ENCODE assay signal across 9 cellular contexts in the genomic region with DNA sequence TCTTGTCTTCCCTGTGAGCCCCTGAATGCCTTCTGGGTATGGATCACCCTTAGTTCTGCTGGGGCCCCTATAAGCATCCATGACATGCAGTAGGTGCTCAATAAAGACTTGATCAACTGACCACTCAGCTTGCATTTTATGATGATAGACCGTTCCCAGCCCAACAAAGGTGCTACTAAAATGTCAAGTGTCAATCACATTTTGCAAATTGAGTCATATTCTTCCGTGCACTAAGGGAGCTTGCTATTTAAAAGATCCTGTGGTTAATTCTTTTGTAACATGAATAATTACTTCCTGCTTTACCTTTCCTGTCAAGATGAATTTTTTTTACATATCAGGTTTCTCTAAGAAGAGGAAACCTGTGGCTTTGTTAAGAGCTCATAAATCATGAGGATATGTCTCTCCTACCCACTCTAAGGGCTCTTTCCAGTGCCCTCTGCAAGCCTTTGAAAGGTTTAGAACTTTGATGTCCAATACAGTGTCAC. TPM values are rescaled to one million over a fixed set of nuclear protein-coding genes. Genes with fewer than 3 reads are reported as not detected.
DNase-seq lines count a peak whose midpoint lies in the region; ATAC-seq and TF ChIP-seq lines count a peak whose summit lies in the region.
"Had no signal": no experiment of that assay in that cellular context is flagged by ENCODE, and none has a peak within 500 bp of the region (broad histone marks: within the 10 kb centered on the region; RNA-seq: fewer than 3 reads in every experiment).

No MANE protein-coding gene starts in this region.

- CTCF ChIA-PET in activated CD8-positive, alpha-beta T cell treated with anti-CD3 and anti-CD28 coated beads for 36 hours (lab: Charles Lee), result interaction anchor here (1.0 to 1.6 kb wide), 7 partner anchors 9 to 100 kb away, joined by 3 to 5 read pairs (median 3); no protein-coding TSS in a partner anchor

- H3K27ac Mint-ChIP-seq in activated T-cell treated with anti-CD3 and anti-CD28 coated beads, Interleukin-2, amount 50 U/mL, for 24 hours, result peak overlapping the region; percentile 92
- peak overlapping the region; percentile 95 for H3K27ac Mint-ChIP-seq in activated CD8-positive, alpha-beta T cell treated with anti-CD3 and anti-CD28 coated beads for 36 hours

- peaks cover 5% of the 10 kb centered on the region for H3K9me3 Mint-ChIP-seq in activated T-cell treated with anti-CD3 and anti-CD28 coated beads, Interleukin-2, amount 50 U/mL, for 24 hours
- H3K9me3 Mint-ChIP-seq in activated CD8-positive, alpha-beta T cell treated with anti-CD3 and anti-CD28 coated beads for 36 hours, result peaks cover 16% of the 10 kb centered on the region

- H3K4me1 Mint-ChIP-seq in activated T-cell treated with anti-CD3 and anti-CD28 coated beads, Interleukin-2, amount 50 U/mL, for 24 hours (ENCODE audit: low read depth), result peaks cover 71% of the 10 kb centered on the region
- H3K4me1 Mint-ChIP-seq in activated CD8-positive, alpha-beta T cell treated with anti-CD3 and anti-CD28 coated beads for 36 hours (ENCODE audit: low read depth), result peaks cover 71% of the 10 kb centered on the region

- peak; percentile 69 for ATAC-seq in activated CD8-positive, alpha-beta T cell treated with anti-CD3 and anti-CD28 coated beads for 36 hours
- peak; percentile 63 for ATAC-seq in stimulated activated naive CD8-positive, alpha-beta T cell treated with anti-CD3 and anti-CD28 coated beads, Interleukin-15, Interleukin-2, amounts not matched to agents 100 U/mL and 50 U/mL, for 24 hours

- TF ChIP-seq CTCF in activated CD8-positive, alpha-beta T cell treated with anti-CD3 and anti-CD28 coated beads for 36 hours (IDR thresholded peaks at IDR 0.05), result no peak

- POLR2A ChIA-PET in activated CD8-positive, alpha-beta T cell treated with anti-CD3 and anti-CD28 coated beads for 36 hours (lab: Charles Lee), result interaction anchor here (1.1 to 1.6 kb wide), 4 partner anchors 14 to 33 kb away, joined by 3 read pairs; no protein-coding TSS in a partner anchor

- H3K36me3 Mint-ChIP-seq in activated T-cell treated with anti-CD3 and anti-CD28 coated beads, Interleukin-2, amount 50 U/mL, for 24 hours (ENCODE audit: low read depth), result peaks cover 15% of the 10 kb centered on the region
- H3K36me3 Mint-ChIP-seq in activated CD8-positive, alpha-beta T cell treated with anti-CD3 and anti-CD28 coated beads for 36 hours (ENCODE audit: low read depth), result peaks cover 38% of the 10 kb centered on the region

- peaks cover 15% of the 10 kb centered on the region for H3K27me3 Mint-ChIP-seq in activated T-cell treated with anti-CD3 and anti-CD28 coated beads, Interleukin-2, amount 50 U/mL, for 24 hours
- no peaks in the 10 kb centered on the region for H3K27me3 Mint-ChIP-seq in activated CD8-positive, alpha-beta T cell treated with anti-CD3 and anti-CD28 coated beads for 36 hours

- DNase-seq in activated T-cell treated with anti-CD3 and anti-CD28 coated beads, Interleukin-2, amount 50 U/mL, for 24 hours, result peak; percentile 40
- no peak for DNase-seq in activated T-cell treated with anti-CD3 and anti-CD28 coated beads, Interleukin-2, amount 50 U/mL, for 1 hour
- DNase-seq in NCI-H146 (lab: John Stamatoyannopoulos, UW) (peak; percentile 3), cardiac septum (ENCODE audit: low spot score) (no peak), NCI-H2227 (lab: John Stamatoyannopoulos, UW; ENCODE audit: unreplicated experiment) (no peak), NCI-H2171 (lab: John Stamatoyannopoulos, UW) (no peak)
- peak; percentile 28 for DNase-seq in activated CD8-positive, alpha-beta T cell treated with anti-CD3 and anti-CD28 coated beads for 36 hours
- DNase-seq in stimulated activated naive CD8-positive, alpha-beta T cell treated with anti-CD3 and anti-CD28 coated beads, Interleukin-15, Interleukin-2, amounts not matched to agents 100 U/mL and 50 U/mL, for 24 hours, result no peak
- DNase-seq: stimulated activated naive CD4-positive, alpha-beta T cell treated with Interleukin-2 at 50 U/mL for 16 hours had no signal

- peak overlapping the region; percentile 29 for H3K4me3 Mint-ChIP-seq in activated T-cell treated with anti-CD3 and anti-CD28 coated beads, Interleukin-2, amount 50 U/mL, for 24 hours
- H3K4me3 Mint-ChIP-seq in activated CD8-positive, alpha-beta T cell treated with anti-CD3 and anti-CD28 coated beads for 36 hours, result peak overlapping the region; percentile 43

- intact Hi-C loops in activated CD8-positive, alpha-beta T cell treated with anti-CD3 and anti-CD28 coated beads for 36 hours (cut with micrococcal nuclease), result loop anchor here (5.0 kb wide), 2 partner anchors 42 to 43 kb away; no protein-coding TSS in a partner anchor
- intact Hi-C loops in cardiac septum (cut with DNase I), result no loop called here

RNA-seq across cellular contexts. Expression of gene SH3KBP1, which starts 47.6 kb away (rescaled TPM):
- total RNA-seq in activated CD8-positive, alpha-beta T cell treated with anti-CD3 and anti-CD28 coated beads for 36 hours, result 10 to 100 TPM; 80.9 to 86.9 TPM
- 13.3 TPM for total RNA-seq in cardiac septum

Comparison
In these comparisons a context has a peak if more than half of its experiments do, and no peak if none do; other contexts are left out.
1. DNase-seq: peak in activated T-cell treated with anti-CD3 and anti-CD28 coated beads, Interleukin-2, amount 50 U/mL, for 24 hours (single experiment), NCI-H146 (single experiment) and activated CD8-positive, alpha-beta T cell treated with anti-CD3 and anti-CD28 coated beads for 36 hours (single experiment); none in activated T-cell treated with anti-CD3 and anti-CD28 coated beads, Interleukin-2, amount 50 U/mL, for 1 hour (single experiment), stimulated activated naive CD8-positive, alpha-beta T cell treated with anti-CD3 and anti-CD28 coated beads, Interleukin-15, Interleukin-2, amounts not matched to agents 100 U/mL and 50 U/mL, for 24 hours (single experiment), cardiac septum (single experiment), NCI-H2227 (single experiment) and NCI-H2171 (single experiment).